Comparison of ENCODE assay signal across 14 cellular contexts in the genomic region with DNA sequence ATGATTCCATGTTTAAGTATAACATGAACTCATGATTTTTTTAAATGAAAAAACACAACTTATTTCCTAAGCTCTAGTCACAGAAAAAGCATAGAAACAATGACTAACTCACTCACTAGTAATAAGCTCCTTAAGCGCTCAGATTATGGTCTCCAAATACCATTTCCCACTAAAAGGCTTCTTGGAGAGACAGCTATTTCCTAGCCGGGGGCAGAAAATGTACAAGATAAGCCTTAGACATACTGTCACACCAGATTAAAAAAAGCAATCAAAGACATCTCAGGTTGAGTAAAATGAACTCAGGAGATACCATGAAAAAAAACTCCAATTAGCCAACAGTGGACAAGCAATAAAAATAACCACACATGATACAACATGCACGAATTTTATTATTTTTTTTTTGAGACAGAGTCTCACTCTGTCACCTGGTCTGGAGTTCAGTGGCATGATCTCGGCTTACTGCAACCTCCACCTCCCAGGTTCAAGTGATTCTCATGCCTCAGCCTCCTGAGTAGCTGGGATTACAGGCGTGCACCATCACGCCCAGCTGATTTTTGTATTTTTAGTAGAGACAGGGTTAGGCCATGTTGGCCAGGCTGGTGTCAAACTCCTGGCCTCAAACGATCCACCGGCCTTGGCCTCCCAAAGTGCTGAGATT. TPM values are rescaled to one million over a fixed set of nuclear protein-coding genes. Genes with fewer than 3 reads are reported as not detected.
DNase-seq lines count a peak whose midpoint lies in the region; ATAC-seq and TF ChIP-seq lines count a peak whose summit lies in the region.
"Had no signal": no experiment of that assay in that cellular context is flagged by ENCODE, and none has a peak within 500 bp of the region (broad histone marks: within the 10 kb centered on the region; RNA-seq: fewer than 3 reads in every experiment).

No MANE protein-coding gene starts in this region.

- H3K36me3 Mint-ChIP-seq in activated CD4-positive, alpha-beta T cell treated with anti-CD3 and anti-CD28 coated beads for 36 hours (ENCODE audit: low read depth), result peaks cover 50% of the 10 kb centered on the region

- no peak overlapping the region for H3K27ac Mint-ChIP-seq in activated CD4-positive, alpha-beta T cell treated with anti-CD3 and anti-CD28 coated beads for 36 hours

- H3K9me3 Mint-ChIP-seq in activated CD4-positive, alpha-beta T cell treated with anti-CD3 and anti-CD28 coated beads for 36 hours (ENCODE audit: low read depth), result peaks cover 20% of the 10 kb centered on the region

- peaks cover 23% of the 10 kb centered on the region for H3K4me1 ChIP-seq in smooth muscle cell (ENCODE audit: low read depth)
- H3K4me1 ChIP-seq: BLaER1 treated with 17β-estradiol and CSF1 and Interleukin-3, amounts not matched to agents 10 nM and 100 nM had no signal

- H3K9me3 ChIP-seq in WERI-Rb-1 (ENCODE audit: severe bottlenecking), result peaks cover 24% of the 10 kb centered on the region
- H3K9me3 ChIP-seq in smooth muscle cell (replicated peaks; ENCODE audit: low read depth), result peaks cover 10% of the 10 kb centered on the region

- peaks cover 15% of the 10 kb centered on the region for H3F3A ChIP-seq in smooth muscle cell (ENCODE audit: low read depth)

- H2AFZ ChIP-seq in smooth muscle cell (ENCODE audit: low read depth), result no peak overlapping the region

- POLR2A ChIA-PET in activated CD4-positive, alpha-beta T cell treated with anti-CD3 and anti-CD28 coated beads for 36 hours (lab: Charles Lee), result interaction anchor here (0.9 kb wide), 1 partner anchor 12 kb away, joined by 3 read pairs; no protein-coding TSS in a partner anchor

- H3K4me1 Mint-ChIP-seq in activated CD4-positive, alpha-beta T cell treated with anti-CD3 and anti-CD28 coated beads for 36 hours, result peaks cover 12% of the 10 kb centered on the region

- H3K79me2 ChIP-seq in smooth muscle cell (ENCODE audit: low read depth), result peaks cover 58% of the 10 kb centered on the region

- intact Hi-C loops in activated CD4-positive, alpha-beta T cell treated with anti-CD3 and anti-CD28 coated beads for 36 hours (cut with DNase I, micrococcal nuclease), result no loop called here

- no peak overlapping the region for H3K4me3 Mint-ChIP-seq in activated CD4-positive, alpha-beta T cell treated with anti-CD3 and anti-CD28 coated beads for 36 hours

- H3K9ac ChIP-seq in smooth muscle cell (ENCODE audit: low read depth), result no peak overlapping the region
- H3K9ac ChIP-seq: BLaER1 treated with 17β-estradiol and CSF1 and Interleukin-3, amounts not matched to agents 10 nM and 100 nM had no signal

- no peaks in the 10 kb centered on the region for H3K27me3 ChIP-seq in WERI-Rb-1 (ENCODE audit: insufficient read depth, low read depth, severe bottlenecking)
- H3K27me3 ChIP-seq in smooth muscle cell (ENCODE audit: low read depth), result no peaks in the 10 kb centered on the region
- H3K27me3 ChIP-seq: BLaER1 treated with 17β-estradiol and CSF1 and Interleukin-3, amounts not matched to agents 10 nM and 100 nM had no signal

- CTCF ChIA-PET in activated CD4-positive, alpha-beta T cell treated with anti-CD3 and anti-CD28 coated beads for 36 hours (lab: Charles Lee), result no interaction called here

- ATAC-seq in activated CD4-positive, alpha-beta T cell treated with anti-CD3 and anti-CD28 coated beads for 36 hours, result peak; percentile 23

- H3K4me3 ChIP-seq in WERI-Rb-1 (ENCODE audit: low read depth, low read length) (no peak overlapping the region), fibroblast of villous mesenchyme (ENCODE audit: low read depth, low read length) (no peak overlapping the region), smooth muscle cell (no peak overlapping the region)
- H3K4me3 ChIP-seq: BLaER1 treated with 17β-estradiol and CSF1 and Interleukin-3, amounts not matched to agents 10 nM and 100 nM had no signal

- H3K4me2 ChIP-seq in smooth muscle cell, result peak overlapping the region; percentile 75
- H3K4me2 ChIP-seq: BLaER1 treated with 17β-estradiol and CSF1 and Interleukin-3, amounts not matched to agents 10 nM and 100 nM had no signal

- peaks cover 39% of the 10 kb centered on the region for H4K20me1 ChIP-seq in smooth muscle cell (ENCODE audit: low read depth)

- no peak for DNase-seq in activated CD4-positive, alpha-beta T cell treated with anti-CD3 and anti-CD28 coated beads for 36 hours
- no peak for DNase-seq in activated CD4-positive, alpha-beta T cell treated with anti-CD3 and anti-CD28 coated beads for 1 hour
- DNase-seq in WERI-Rb-1 (peak; percentile 71), fibroblast of villous mesenchyme (ENCODE audit: low read depth) (peak; percentile 34), smooth muscle cell (lab: John Stamatoyannopoulos, UW; ENCODE audit: unreplicated experiment) (no peak), NCI-H510A (lab: John Stamatoyannopoulos, UW) (no peak), NCI-H526 (lab: John Stamatoyannopoulos, UW) (no peak)
- no peak for DNase-seq in effector CD4-positive, alpha-beta T cell
- DNase-seq: H7, NCI-H1436, NCI-H2029 treated with DMSO at 0.1 percent for 48 hours, NCI-H524 treated with DMSO at 0.1 percent for 48 hours had no signal

- H3K36me3 ChIP-seq in WERI-Rb-1 (peaks cover 70% of the 10 kb centered on the region), smooth muscle cell (ENCODE audit: low read depth) (peaks cover 9% of the 10 kb centered on the region)

- H3K27me3 Mint-ChIP-seq in activated CD4-positive, alpha-beta T cell treated with anti-CD3 and anti-CD28 coated beads for 36 hours, result no peaks in the 10 kb centered on the region

- TF ChIP-seq CTCF in WERI-Rb-1 (IDR thresholded peaks at IDR 0.05; ENCODE audit: low read depth, low read length) (no peak), fibroblast of villous mesenchyme (IDR thresholded peaks at IDR 0.05; ENCODE audit: insufficient read depth, low read depth, low read length) (no peak), smooth muscle cell (IDR thresholded peaks at IDR 0.05; ENCODE audit: borderline replicate concordance, insufficient read depth, poor library complexity, severe bottlenecking) (no peak)

- WGBS in smooth muscle cell (ENCODE audit: low lambda C conversion rate), result 34% methylated on average over 8 of the region's 8 CpGs

- peak overlapping the region; percentile 40 for H3K27ac ChIP-seq in WERI-Rb-1
- peak overlapping the region; percentile 83 for H3K27ac ChIP-seq in smooth muscle cell (ENCODE audit: low read depth)
- H3K27ac ChIP-seq: 22Rv1; BLaER1 treated with 17β-estradiol and CSF1 and Interleukin-3, amounts not matched to agents 10 nM and 100 nM had no signal

RNA-seq across cellular contexts. Expression of a gene that starts 14.9 kb away (rescaled TPM):
- 100 to 1,000 TPM; 100 to 118 TPM for total RNA-seq in activated CD4-positive, alpha-beta T cell treated with anti-CD3 and anti-CD28 coated beads for 36 hours
- total RNA-seq in fibroblast of villous mesenchyme (49.0 and 61.7 TPM in 2 replicates), smooth muscle cell (45.7 and 57.8 TPM in 2 replicates)
- 28.2 and 33.8 TPM in 2 replicates for polyA plus RNA-seq in smooth muscle cell

Comparison
In these comparisons a context has a peak if more than half of its experiments do, and no peak if none do; other contexts are left out.
1. DNase-seq: peak in WERI-Rb-1 (single experiment) and fibroblast of villous mesenchyme (single experiment); none in activated CD4-positive, alpha-beta T cell treated with anti-CD3 and anti-CD28 coated beads for 36 hours (single experiment), activated CD4-positive, alpha-beta T cell treated with anti-CD3 and anti-CD28 coated beads for 1 hour (single experiment), smooth muscle cell (single experiment), effector CD4-positive, alpha-beta T cell (single experiment), NCI-H510A (single experiment) and NCI-H526 (0 of 2).